Comparison of ENCODE assay signal across 23 cellular contexts in genomic region chr5:19690978-19691377, GRCh38.
A peak's percentile ranks its signal among the peaks of the same experiment; 100 is the strongest.
DNase-seq lines count a peak whose midpoint lies in the region; ATAC-seq, FAIRE-seq and TF ChIP-seq lines count a peak whose summit lies in the region.
"Had no signal": no experiment of that assay in that cellular context is flagged by ENCODE, and none has a peak within 500 bp of the region (broad histone marks: within the 10 kb centered on the region; RNA-seq: fewer than 3 reads in every experiment).

No MANE protein-coding gene starts in this region.

- H3K4ac ChIP-seq in H1 (replicated peaks; ENCODE audit: insufficient read length, low read depth, low read length) = no peak overlapping the region

- no peak overlapping the region for H2AFZ ChIP-seq in GM23338
- H2AFZ ChIP-seq in H1 (ENCODE audit: low read length) = no peak overlapping the region

- no peak overlapping the region for H3K56ac ChIP-seq in H1 (replicated peaks; ENCODE audit: insufficient read length, low read depth, low read length)

- no peak overlapping the region for H4K91ac ChIP-seq in H1 (replicated peaks; ENCODE audit: insufficient read length, low read length)

- peak overlapping the region; percentile 98 for H3K27ac Mint-ChIP-seq in GM23338
- no peak overlapping the region for H3K27ac Mint-ChIP-seq in activated T-cell treated with anti-CD3 and anti-CD28 coated beads, Interleukin-2, amount 50 U/mL, for 72 hours
- H3K27ac Mint-ChIP-seq in stimulated activated naive CD8-positive, alpha-beta T cell treated with anti-CD3 and anti-CD28 coated beads, Interleukin-15, amount 100 ng/mL, for 72 hours = no peak overlapping the region
- H3K27ac Mint-ChIP-seq: HFFc6 had no signal

- H3K4me3 ChIP-seq in GM23338 (no peak overlapping the region), HUES48 (ENCODE audit: low read depth, low read length) (no peak overlapping the region), H1 (ENCODE audit: extremely low read depth in 1 of 4, insufficient read depth in 2 of 4, low read depth in 3 of 4, low read length in 4 of 4) (no peak overlapping the region), iPS-18a (ENCODE audit: low read length) (no peak overlapping the region), transverse colon (no peak overlapping the region)
- H3K4me3 ChIP-seq: K562 had no signal

- TF ChIP-seq RAD21 in H1 (IDR thresholded peaks at IDR 0.05 in 1 of 2, conservative IDR thresholded peaks at IDR 0.05 in 1 of 2; ENCODE audit: low read depth in 2 of 2, low read length in 2 of 2) = no peak

- peak overlapping the region; percentile 21; the same call in 1 of the 2 replicates for H3K9ac ChIP-seq in HUES48 (ENCODE audit: low read depth, low read length)
- H3K9ac ChIP-seq in H1 (replicated peaks in 1 of 4; ENCODE audit: extremely low read depth in 1 of 4, low read depth in 3 of 4, low read length in 3 of 4) = no peak overlapping the region
- peak overlapping the region; percentile 22 for H3K9ac ChIP-seq in iPS-18a (ENCODE audit: low read length)

- H2BK20ac ChIP-seq in H1 (ENCODE audit: low read length) = no peak overlapping the region

- H3K4me1 ChIP-seq in GM23338 (ENCODE audit: insufficient read depth) (peaks cover 6% of the 10 kb centered on the region), HUES48 (ENCODE audit: control insufficient read depth, insufficient read depth, low read length) (peaks cover 18% of the 10 kb centered on the region), H1 (replicated peaks in 1 of 4; ENCODE audit: control insufficient read depth in 3 of 4, insufficient read depth in 4 of 4, low read length in 3 of 4) (peaks cover 0 to 6% (median 0%) of the 10 kb centered on the region in 4 experiments; a peak in 3 of 7 replicates), iPS-18a (ENCODE audit: control insufficient read depth, low read depth, low read length) (peaks cover 12% of the 10 kb centered on the region), transverse colon (no peaks in the 10 kb centered on the region)
- H3K4me1 ChIP-seq: BE2C, Caco-2 had no signal

- H3K27ac ChIP-seq in GM23338 (ENCODE audit: low read depth) (peak overlapping the region; percentile 64), HUES48 (ENCODE audit: low read depth, low read length) (peak overlapping the region; percentile 65), H1 (ENCODE audit: low read depth, low read length) (peak overlapping the region; percentile 27; the same call in 1 of the 2 replicates), iPS-18a (ENCODE audit: low read length) (peak overlapping the region; percentile 53), transverse colon (no peak overlapping the region)

- no peak for TF ChIP-seq POLR2A in H1 (IDR thresholded peaks at IDR 0.05; ENCODE audit: control extremely low read depth in 1 of 2, low read depth in 2 of 2, low read length in 2 of 2)
- TF ChIP-seq POLR2A in transverse colon (IDR thresholded peaks at IDR 0.05) = no peak

- peak overlapping the region; percentile 75; the same call in 1 of the 2 replicates for H2BK5ac ChIP-seq in H1 (ENCODE audit: low read depth, low read length)

- H3K23me2 ChIP-seq in H1 (ENCODE audit: low read depth, low read length) = no peaks in the 10 kb centered on the region

- H4K8ac ChIP-seq in H1 (ENCODE audit: extremely low read depth, insufficient read depth, low read length) = no peak overlapping the region

- DNase-seq in GM23338 (ENCODE audit: low spot score) = peak; percentile 59
- DNase-seq in H1 (ENCODE audit: low read depth in 1 of 2, low spot score in 2 of 2) = no peak
- no peak for DNase-seq in activated T-cell treated with anti-CD3 and anti-CD28 coated beads, Interleukin-2, amount 50 U/mL, for 72 hours
- DNase-seq in transverse colon = no peak
- DNase-seq in stimulated activated naive CD8-positive, alpha-beta T cell treated with anti-CD3 and anti-CD28 coated beads, Interleukin-15, amount 100 ng/mL, for 72 hours = no peak
- DNase-seq in T-helper 1 cell = no peak
- DNase-seq: BE2C; C1 segment of cervical spinal cord; Caco-2; CD4-positive, CD25-positive, alpha-beta regulatory T cell; DMS153; DMS79; GDM1; GOT3; HCEC 1CT; HFFc6; IMR-90 had no signal

- FAIRE-seq in H1 (lab: Jason Lieb, UNC) = no peak
- FAIRE-seq: GM12892, GM18507, HTR-8/SVneo, K562 had no signal

- H3K79me2 ChIP-seq in GM23338 (replicated peaks; ENCODE audit: insufficient read depth) (no peaks in the 10 kb centered on the region), H1 (ENCODE audit: control insufficient read depth in 1 of 2, insufficient read depth in 2 of 2, low read length in 2 of 2) (no peaks in the 10 kb centered on the region)

- H3K18ac ChIP-seq in H1 (ENCODE audit: extremely low read depth, low read length) = no peak overlapping the region

- H3K36me3 ChIP-seq in GM23338 (ENCODE audit: insufficient read depth) (no peaks in the 10 kb centered on the region), HUES48 (ENCODE audit: control insufficient read depth, insufficient read depth, low read length) (no peaks in the 10 kb centered on the region), H1 (ENCODE audit: control insufficient read depth in 2 of 4, insufficient read depth in 4 of 4, low read length in 3 of 4) (no peaks in the 10 kb centered on the region), iPS-18a (ENCODE audit: control insufficient read depth, low read depth, low read length) (no peaks in the 10 kb centered on the region), transverse colon (no peaks in the 10 kb centered on the region)
- H3K36me3 ChIP-seq: BE2C had no signal

- in situ Hi-C loops in transverse colon (cut with MboI; ENCODE audit: low pct_ligation_motif_present in 1 of 4, low pct_unique_long_range_greater_than_20kb in 1 of 4, low sequenced_read_pairs in 3 of 4) = no loop called here

- WGBS in H1 (ENCODE audit: extremely low coverage in 1 of 2, insufficient coverage in 1 of 2, insufficient read length in 1 of 2, insufficient replicate concordance in 2 of 2, low coverage in 1 of 2, low lambda C conversion rate in 2 of 2, missing lambda C conversion rate in 1 of 2), 2 experiments = 41% methylated on average over 1 of the region's 1 CpG; no CpG with 5 or more reads in 1 of the 2 experiments
- 56 to 91% methylated on average over 1 of the region's 1 CpG for whole genome bisulfite sequencing in transverse colon (ENCODE audit: low coverage in 1 of 2), 2 donors

- H3K4me1 Mint-ChIP-seq in GM23338 = peaks cover 20% of the 10 kb centered on the region
- H3K4me1 Mint-ChIP-seq in activated T-cell treated with anti-CD3 and anti-CD28 coated beads, Interleukin-2, amount 50 U/mL, for 72 hours (ENCODE audit: low read depth) = no peaks in the 10 kb centered on the region
- no peaks in the 10 kb centered on the region for H3K4me1 Mint-ChIP-seq in stimulated activated naive CD8-positive, alpha-beta T cell treated with anti-CD3 and anti-CD28 coated beads, Interleukin-15, amount 100 ng/mL, for 72 hours
- H3K4me1 Mint-ChIP-seq: CD4-positive, CD25-positive, alpha-beta regulatory T cell had no signal

- H3K36me3 Mint-ChIP-seq in GM23338 (ENCODE audit: low read depth) = peaks cover 37% of the 10 kb centered on the region
- peaks cover 0 to 1% of the 10 kb centered on the region in 2 donors for H3K36me3 Mint-ChIP-seq in activated T-cell treated with anti-CD3 and anti-CD28 coated beads, Interleukin-2, amount 50 U/mL, for 72 hours (ENCODE audit: insufficient read depth in 2 of 2)
- H3K36me3 Mint-ChIP-seq: CD4-positive, CD25-positive, alpha-beta regulatory T cell had no signal

- H3K9me2 ChIP-seq in GM23338 (ENCODE audit: insufficient read depth) = peaks cover 4% of the 10 kb centered on the region; the same call in 1 of the 2 replicates

- H3K27me3 ChIP-seq in GM23338 (ENCODE audit: insufficient read depth) (no peaks in the 10 kb centered on the region), HUES48 (ENCODE audit: control insufficient read depth, insufficient read depth, low read length) (no peaks in the 10 kb centered on the region), H1 (replicated peaks in 1 of 4; ENCODE audit: control insufficient read depth in 3 of 4, extremely low read depth in 1 of 4, insufficient read depth in 3 of 4, low read length in 3 of 4) (no peaks in the 10 kb centered on the region), iPS-18a (ENCODE audit: control insufficient read depth, insufficient read depth, low read length) (no peaks in the 10 kb centered on the region), transverse colon (no peaks in the 10 kb centered on the region)
- H3K27me3 ChIP-seq: BE2C had no signal

- peak overlapping the region; percentile 88 for H4K5ac ChIP-seq in H1 (ENCODE audit: insufficient read length, low read depth, low read length)

- H3K9me3 ChIP-seq in HUES48 (ENCODE audit: control insufficient read depth, insufficient read depth, low read length) = peaks cover 11% of the 10 kb centered on the region; the same call in 1 of the 2 replicates
- H3K9me3 ChIP-seq in H1 (ENCODE audit: insufficient read depth in 2 of 2, low read depth in 1 of 2, low read length in 1 of 2) = 0 out of 4 replicates have a peak, but pooled peaks cover 4 to 5% of the 10 kb centered on the region in 2 experiments
- peaks cover 3% of the 10 kb centered on the region for H3K9me3 ChIP-seq in iPS-18a (ENCODE audit: control insufficient read depth, low read depth, low read length)
- H3K9me3 ChIP-seq in transverse colon = peaks cover 0 to 4% of the 10 kb centered on the region in 2 donors
- H3K9me3 ChIP-seq: BE2C, Caco-2 had no signal

- no peaks in the 10 kb centered on the region for H3F3A ChIP-seq in GM23338 (replicated peaks; ENCODE audit: low read depth)

- TF ChIP-seq EP300 in H1 (IDR thresholded peaks at IDR 0.05; ENCODE audit: borderline replicate concordance in 1 of 2, low read depth in 2 of 2, low read length in 2 of 2) (no peak), transverse colon (IDR thresholded peaks at IDR 0.05; ENCODE audit: low read depth) (no peak)

- no peak for ATAC-seq in GM23338
- ATAC-seq in activated T-cell treated with anti-CD3 and anti-CD28 coated beads, Interleukin-2, amount 50 U/mL, for 72 hours (replicated peaks in 1 of 2) = no peak
- no peak for ATAC-seq in stimulated activated naive CD8-positive, alpha-beta T cell treated with anti-CD3 and anti-CD28 coated beads, Interleukin-15, amount 100 ng/mL, for 72 hours
- ATAC-seq: K562 had no signal

- H3K4me3 Mint-ChIP-seq in GM23338 = no peak overlapping the region
- H3K4me3 Mint-ChIP-seq in activated T-cell treated with anti-CD3 and anti-CD28 coated beads, Interleukin-2, amount 50 U/mL, for 72 hours = no peak overlapping the region
- no peak overlapping the region for H3K4me3 Mint-ChIP-seq in stimulated activated naive CD8-positive, alpha-beta T cell treated with anti-CD3 and anti-CD28 coated beads, Interleukin-15, amount 100 ng/mL, for 72 hours
- H3K4me3 Mint-ChIP-seq: CD4-positive, CD25-positive, alpha-beta regulatory T cell; HFFc6 had no signal

- H4K20me1 ChIP-seq in GM23338 (replicated peaks; ENCODE audit: insufficient read depth) (no peaks in the 10 kb centered on the region), H1 (replicated peaks in 1 of 2; ENCODE audit: control insufficient read depth in 1 of 2, insufficient read depth in 2 of 2, low read length in 2 of 2) (no peaks in the 10 kb centered on the region)

- no peak overlapping the region for H2BK15ac ChIP-seq in H1 (ENCODE audit: low read length)

- no peak overlapping the region for H3K23ac ChIP-seq in H1 (ENCODE audit: insufficient read length)

- no peak overlapping the region for H3K14ac ChIP-seq in H1 (ENCODE audit: insufficient read length)

- intact Hi-C loops in transverse colon (cut with DNase I; ENCODE audit: low total_unique reads) = no loop called here

- H2BK120ac ChIP-seq in H1 (replicated peaks; ENCODE audit: low read depth, low read length) = no peak overlapping the region

- 0 out of 2 replicates have a peak overlapping the region, but pooled peaks have one; percentile 3 for H3K4me2 ChIP-seq in GM23338
- no peak overlapping the region for H3K4me2 ChIP-seq in H1 (ENCODE audit: insufficient read depth in 1 of 2, low read depth in 2 of 2, low read length in 2 of 2)

- CTCF ChIA-PET in H1 (lab: Charles Lee; ENCODE audit: partially characterized antibody) = no interaction called here

- TF ChIP-seq CTCF in GM23338 (conservative IDR thresholded peaks at IDR 0.05; ENCODE audit: low read depth in 2 of 2) (no peak), H1 (IDR thresholded peaks at IDR 0.05; ENCODE audit: control extremely low read depth in 1 of 3, insufficient read depth in 1 of 3, low read depth in 1 of 3, low read length in 3 of 3) (no peak), transverse colon (IDR thresholded peaks at IDR 0.05) (no peak)

- H2AK5ac ChIP-seq in H1 (ENCODE audit: low read depth, low read length) = no peak overlapping the region

- peaks cover 1% of the 10 kb centered on the region for H3K27me3 Mint-ChIP-seq in GM23338 (ENCODE audit: insufficient read depth, low read depth, poor library complexity)
- H3K27me3 Mint-ChIP-seq in activated T-cell treated with anti-CD3 and anti-CD28 coated beads, Interleukin-2, amount 50 U/mL, for 72 hours (ENCODE audit: low read depth) = no peaks in the 10 kb centered on the region
- H3K27me3 Mint-ChIP-seq in stimulated activated naive CD8-positive, alpha-beta T cell treated with anti-CD3 and anti-CD28 coated beads, Interleukin-15, amount 100 ng/mL, for 72 hours = no peaks in the 10 kb centered on the region
- H3K27me3 Mint-ChIP-seq: CD4-positive, CD25-positive, alpha-beta regulatory T cell had no signal

- H2BK12ac ChIP-seq in H1 (ENCODE audit: low read depth, low read length) = no peak overlapping the region

- POLR2A ChIA-PET in H1 (lab: Charles Lee; ENCODE audit: partially characterized antibody) = no interaction called here

- H3K79me1 ChIP-seq in H1 (ENCODE audit: low read depth, low read length) = no peaks in the 10 kb centered on the region

- H3K9me3 Mint-ChIP-seq in GM23338 = peaks cover 19% of the 10 kb centered on the region
- H3K9me3 Mint-ChIP-seq in activated T-cell treated with anti-CD3 and anti-CD28 coated beads, Interleukin-2, amount 50 U/mL, for 72 hours = peaks cover 8 to 9% of the 10 kb centered on the region in 2 donors
- peaks cover 10 to 24% of the 10 kb centered on the region in 2 donors for H3K9me3 Mint-ChIP-seq in stimulated activated naive CD8-positive, alpha-beta T cell treated with anti-CD3 and anti-CD28 coated beads, Interleukin-15, amount 100 ng/mL, for 72 hours

Comparison
In these comparisons a context has a peak if more than half of its experiments do, and no peak if none do; other contexts are left out.
1. H3K27ac ChIP-seq: peak in GM23338 (single experiment), HUES48 (single experiment), H1 (single experiment) and iPS-18a (single experiment); none in transverse colon (0 of 4).
2. H3K9ac ChIP-seq: peak in HUES48 (single experiment) and iPS-18a (single experiment); none in H1 (0 of 4).